ENCODE assay signal across 26 cellular contexts in genomic region chr20:42118409-42119125, GRCh38.
"Had no signal": no experiment of that assay in that cellular context is flagged by ENCODE, and none has a peak within 500 bp of the region (broad histone marks: within the 10 kb centered on the region; RNA-seq: fewer than 3 reads in every experiment).

No MANE protein-coding gene starts in this region.

- ATAC-seq: foreskin keratinocyte; gastroesophageal sphincter; heart left ventricle; left lung; naive thymus-derived CD4-positive, alpha-beta T cell; sciatic nerve; stimulated activated effector memory CD8-positive, alpha-beta T cell treated with anti-CD3 and anti-CD28 coated beads, Interleukin-12 subunit alpha, Interleukin-12 subunit beta, amount 100 ng/mL, for 72 hours had no signal

- H3K9me3 ChIP-seq: esophagus muscularis mucosa, gastroesophageal sphincter, heart left ventricle, left lung, neutrophil, right atrium auricular region, stomach, thyroid gland had no signal

- H3K4me3 Mint-ChIP-seq: dendritic cell treated with granulocyte-macrophage colony-stimulating factor and Interleukin-4, amounts not matched to agents 40 ng/mL and 50 ng/mL, for 4 days; naive thymus-derived CD4-positive, alpha-beta T cell; nephron progenitor cell; stimulated activated effector memory CD8-positive, alpha-beta T cell treated with anti-CD3 and anti-CD28 coated beads, Interleukin-12 subunit alpha, Interleukin-12 subunit beta, amount 100 ng/mL, for 72 hours; type B pancreatic cell had no signal

- H3K27ac Mint-ChIP-seq: dendritic cell treated with granulocyte-macrophage colony-stimulating factor and Interleukin-4, amounts not matched to agents 40 ng/mL and 50 ng/mL, for 4 days; naive thymus-derived CD4-positive, alpha-beta T cell; progenitor cell of endocrine pancreas; stimulated activated effector memory CD8-positive, alpha-beta T cell treated with anti-CD3 and anti-CD28 coated beads, Interleukin-12 subunit alpha, Interleukin-12 subunit beta, amount 100 ng/mL, for 72 hours; type B pancreatic cell had no signal

- H2AFZ ChIP-seq: parathyroid adenoma had no signal

- H3K4me3 ChIP-seq: esophagus muscularis mucosa, gastroesophageal sphincter, heart left ventricle, left lung, right atrium auricular region, smooth muscle cell, stomach, thyroid gland had no signal

- H3K79me2 ChIP-seq: parathyroid adenoma had no signal

- H3K36me3 Mint-ChIP-seq: naive thymus-derived CD4-positive, alpha-beta T cell; stimulated activated effector memory CD8-positive, alpha-beta T cell treated with anti-CD3 and anti-CD28 coated beads, Interleukin-12 subunit alpha, Interleukin-12 subunit beta, amount 100 ng/mL, for 72 hours; type B pancreatic cell had no signal

- H3K27me3 ChIP-seq: esophagus muscularis mucosa, foreskin keratinocyte, gastroesophageal sphincter, heart left ventricle, left lung, neutrophil, right atrium auricular region, stomach, thyroid gland had no signal

- H3K4me2 ChIP-seq: smooth muscle cell had no signal

- H3K27me3 Mint-ChIP-seq: dendritic cell treated with granulocyte-macrophage colony-stimulating factor and Interleukin-4, amounts not matched to agents 40 ng/mL and 50 ng/mL, for 4 days; progenitor cell of endocrine pancreas had no signal

- H3K9me3 Mint-ChIP-seq: dendritic cell treated with granulocyte-macrophage colony-stimulating factor and Interleukin-4, amounts not matched to agents 40 ng/mL and 50 ng/mL, for 4 days; nephron progenitor cell; type B pancreatic cell had no signal

- DNase-seq: effector CD8-positive, alpha-beta T cell; foreskin keratinocyte; hippocampal formation; kidney; left lung; mesenchymal stem cell; midbrain; naive thymus-derived CD4-positive, alpha-beta T cell; nephron progenitor cell; stimulated activated CD4-positive, alpha-beta T cell treated with anti-CD3 and anti-CD28 coated beads, Interleukin-2, amount 100 ng/mL, for 24 hours; stimulated activated CD4-positive, alpha-beta T cell treated with anti-CD3 and anti-CD28 coated beads, Interleukin-4, amount 100 ng/mL, for 24 hours; stimulated activated naive CD4-positive, alpha-beta T cell treated with Interleukin-2 at 50 U/mL for 16 hours; stomach; thyroid gland had no signal

- H3K4me1 Mint-ChIP-seq: nephron progenitor cell; stimulated activated effector memory CD8-positive, alpha-beta T cell treated with anti-CD3 and anti-CD28 coated beads, Interleukin-12 subunit alpha, Interleukin-12 subunit beta, amount 100 ng/mL, for 72 hours had no signal

- H3K27ac ChIP-seq: esophagus muscularis mucosa, foreskin keratinocyte, gastroesophageal sphincter, heart left ventricle, left lung, neutrophil, parathyroid adenoma, right atrium auricular region, stomach, thyroid gland had no signal

- H3K36me3 ChIP-seq: esophagus muscularis mucosa, gastroesophageal sphincter, heart left ventricle, left lung, neutrophil, right atrium auricular region, stomach, thyroid gland had no signal

- H3K4me1 ChIP-seq: esophagus muscularis mucosa, foreskin keratinocyte, gastroesophageal sphincter, left lung, parathyroid adenoma, right atrium auricular region, stomach, thyroid gland had no signal

- H3K9ac ChIP-seq: parathyroid adenoma had no signal
